25 cellular contexts compared by ENCODE assay signal in the genomic region with DNA sequence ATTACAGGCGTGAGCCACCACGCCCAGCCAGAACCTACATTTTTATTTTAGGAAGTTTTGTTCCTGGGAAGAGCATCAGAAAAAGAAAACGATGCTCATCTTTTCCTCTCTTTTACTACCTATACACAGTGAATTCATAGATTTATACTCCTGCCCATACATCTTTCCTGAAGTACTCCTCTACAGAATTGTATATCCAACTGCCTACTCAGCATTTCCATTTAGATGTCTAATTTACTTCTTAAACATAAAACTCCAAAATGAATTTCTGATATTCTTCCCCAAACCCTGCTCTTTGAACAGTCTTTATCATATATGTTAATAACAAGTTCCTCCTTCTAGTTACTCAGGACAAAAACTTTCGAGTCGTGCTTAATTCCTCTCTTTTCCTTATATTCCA. TPM values are rescaled to one million over a fixed set of nuclear protein-coding genes. Genes with fewer than 3 reads are reported as not detected.
DNase-seq lines count a peak whose midpoint lies in the region; ATAC-seq, FAIRE-seq and TF ChIP-seq lines count a peak whose summit lies in the region.
"Had no signal": no experiment of that assay in that cellular context is flagged by ENCODE, and none has a peak within 500 bp of the region (broad histone marks: within the 10 kb centered on the region; RNA-seq: fewer than 3 reads in every experiment).

No MANE protein-coding gene starts in this region.

- H3K56ac ChIP-seq in IMR-90 (ENCODE audit: extremely low read depth, insufficient read depth, low read length): no peak overlapping the region

- no peaks in the 10 kb centered on the region for H3K4me1 ChIP-seq in HepG2 (ENCODE audit: insufficient read depth, low read length)
- no peaks in the 10 kb centered on the region for H3K4me1 ChIP-seq in right lobe of liver
- no peaks in the 10 kb centered on the region for H3K4me1 ChIP-seq in IMR-90 (ENCODE audit: control insufficient read depth, insufficient read depth, low read length)
- H3K4me1 ChIP-seq: BE2C, BLaER1 had no signal

- intact Hi-C loops in HepG2 (cut with micrococcal nuclease; ENCODE audit: unreplicated experiment): no loop called here
- intact Hi-C loops in right lobe of liver (cut with DNase I): no loop called here
- intact Hi-C loops in IMR-90 (cut with micrococcal nuclease): no loop called here
- intact Hi-C loops in CD14-positive monocyte (cut with micrococcal nuclease): no loop called here

- WGBS in HepG2 (ENCODE audit: low lambda C conversion rate): under 1% methylated on average over 5 of the region's 5 CpGs
- 71% methylated on average over 5 of the region's 5 CpGs for WGBS in right lobe of liver (ENCODE audit: insufficient coverage, low coverage, low lambda C conversion rate, missing lambda C conversion rate)
- 90% methylated on average over 3 of the region's 5 CpGs; no CpG with 5 or more reads in 1 of the 2 experiments for WGBS in IMR-90 (ENCODE audit: extremely low coverage in 2 of 2, insufficient read length in 1 of 2), 2 experiments

- H2AK5ac ChIP-seq in IMR-90 (ENCODE audit: low read depth, low read length): no peak overlapping the region

- no peak overlapping the region for H2BK120ac ChIP-seq in IMR-90 (ENCODE audit: low read depth, low read length)

- H2AFZ ChIP-seq in HepG2 (ENCODE audit: low read length) (no peak overlapping the region), IMR-90 (replicated peaks; ENCODE audit: low read length, poor library complexity) (no peak overlapping the region)

- dilution Hi-C loops in IMR-90 (cut with HindIII; ENCODE audit: low sequenced_read_pairs, unreplicated experiment): no loop called here

- no peak overlapping the region for H3K14ac ChIP-seq in IMR-90 (replicated peaks; ENCODE audit: low read depth, low read length)

- no peaks in the 10 kb centered on the region for H4K20me1 ChIP-seq in HepG2 (ENCODE audit: insufficient read depth, low read length)
- no peaks in the 10 kb centered on the region for H4K20me1 ChIP-seq in IMR-90 (ENCODE audit: insufficient read depth, low read length)
- H4K20me1 ChIP-seq: BLaER1 had no signal

- H3K9me1 ChIP-seq in IMR-90 (ENCODE audit: insufficient read depth, low read length): no peaks in the 10 kb centered on the region

- H4K8ac ChIP-seq in IMR-90 (ENCODE audit: low read depth in 2 of 2, low read length in 2 of 2): no peak overlapping the region

- TF ChIP-seq EP300 in HepG2 (IDR thresholded peaks at IDR 0.05; ENCODE audit: low read depth in 2 of 2, low read length in 2 of 2) (no peak), HepG2 (CRISPR knock-in tag; IDR thresholded peaks at IDR 0.05; ENCODE audit: borderline replicate concordance) (no peak)

- H3K23ac ChIP-seq in IMR-90 (ENCODE audit: low read depth, low read length): no peak overlapping the region

- FAIRE-seq in HepG2 (lab: Jason Lieb, UNC): no peak
- FAIRE-seq: GM12878, GM12892, GM18507 had no signal

- no peak overlapping the region for H3K18ac ChIP-seq in IMR-90 (ENCODE audit: low read depth, low read length)

- H3K9ac ChIP-seq in HepG2 (ENCODE audit: insufficient read depth, low read depth, low read length): no peak overlapping the region
- H3K9ac ChIP-seq in IMR-90 (ENCODE audit: low read depth, low read length): no peak overlapping the region
- H3K9ac ChIP-seq: BLaER1 had no signal

- no peak for TF ChIP-seq RAD21 in HepG2 (CRISPR knock-in tag; IDR thresholded peaks at IDR 0.05)
- no peak for TF ChIP-seq RAD21 in IMR-90 (IDR thresholded peaks at IDR 0.05; ENCODE audit: low read length)

- DNase-seq in HepG2 (ENCODE audit: low spot score): no peak
- DNase-seq in right lobe of liver: no peak
- DNase-seq in IMR-90: no peak
- DNase-seq in effector CD4-positive, alpha-beta T cell: no peak
- no peak for DNase-seq in CD14-positive monocyte (ENCODE audit: low spot score)
- DNase-seq: ACHN; BE2C; C1 segment of cervical spinal cord; CD4-positive, alpha-beta T cell; CD8-positive, alpha-beta T cell; DMS 273 treated with DMSO at 0.1 percent for 48 hours; DMS153; DMS79; DND-41; EL; GDM1 had no signal

- ATAC-seq in HepG2 (no peak), right lobe of liver (no peak), IMR-90 (ENCODE audit: low read depth) (no peak)
- ATAC-seq: CD8-positive, alpha-beta T cell; GM12878 had no signal

- TF ChIP-seq POLR2A in HepG2 (IDR thresholded peaks at IDR 0.05; ENCODE audit: insufficient read depth in 1 of 2, low read depth in 2 of 2, low read length in 2 of 2) (no peak), right lobe of liver (IDR thresholded peaks at IDR 0.05) (no peak), IMR-90 (IDR thresholded peaks at IDR 0.05; ENCODE audit: low read depth, low read length) (no peak)

- no peak overlapping the region for H2BK15ac ChIP-seq in IMR-90 (ENCODE audit: low read depth, low read length)

- H3K9me3 ChIP-seq in HepG2 (ENCODE audit: low read length): no peaks in the 10 kb centered on the region
- H3K9me3 ChIP-seq in right lobe of liver: no peaks in the 10 kb centered on the region
- no peaks in the 10 kb centered on the region for H3K9me3 ChIP-seq in IMR-90 (ENCODE audit: control insufficient read depth, insufficient read depth, low read length)
- H3K9me3 ChIP-seq: BE2C, BLaER1 had no signal

- H3K4me1 Mint-ChIP-seq in CD14-positive monocyte: no peaks in the 10 kb centered on the region

- CTCF ChIA-PET in HepG2 (lab: Yijun Ruan, JAX; ENCODE audit: low intra/inter-chr PET ratio, low total read pairs) (no interaction called here), IMR-90 (lab: Yijun Ruan, JAX) (no interaction called here)

- no peaks in the 10 kb centered on the region; a peak in 1 of 5 replicates for H3K27me3 ChIP-seq in HepG2 (ENCODE audit: control insufficient read depth in 1 of 2, insufficient read depth in 2 of 2, low read length in 2 of 2)
- H3K27me3 ChIP-seq in right lobe of liver: no peaks in the 10 kb centered on the region
- no peaks in the 10 kb centered on the region for H3K27me3 ChIP-seq in IMR-90 (ENCODE audit: control insufficient read depth, insufficient read depth, low read length)
- H3K27me3 ChIP-seq: BE2C, BLaER1 had no signal

- no peaks in the 10 kb centered on the region for H3K9me3 Mint-ChIP-seq in CD14-positive monocyte
- H3K9me3 Mint-ChIP-seq: CD4-positive, alpha-beta T cell; CD8-positive, alpha-beta T cell had no signal

- no peak overlapping the region for H2AK9ac ChIP-seq in IMR-90 (replicated peaks; ENCODE audit: low read depth, low read length, poor library complexity)

- H3K4me3 Mint-ChIP-seq in CD14-positive monocyte: no peak overlapping the region
- H3K4me3 Mint-ChIP-seq: CD4-positive, alpha-beta T cell; CD8-positive, alpha-beta T cell had no signal

- POLR2A ChIA-PET in HepG2 (lab: Yijun Ruan, JAX): no interaction called here
- POLR2A ChIA-PET in IMR-90 (lab: Charles Lee; ENCODE audit: unreplicated experiment): no interaction called here

- no peak overlapping the region for H4K91ac ChIP-seq in IMR-90 (ENCODE audit: insufficient read depth, low read depth, low read length)

- no peak overlapping the region for H3K27ac ChIP-seq in HepG2 (ENCODE audit: extremely low read length, insufficient read depth, low read length)
- H3K27ac ChIP-seq in right lobe of liver: no peak overlapping the region
- H3K27ac ChIP-seq in IMR-90 (ENCODE audit: insufficient read depth, low read length): no peak overlapping the region
- H3K27ac ChIP-seq: 22Rv1, BLaER1 had no signal

- no peak overlapping the region for H3K4me2 ChIP-seq in HepG2 (ENCODE audit: low read depth, low read length)
- H3K4me2 ChIP-seq in IMR-90 (ENCODE audit: low read depth, low read length): no peak overlapping the region
- H3K4me2 ChIP-seq: BLaER1 had no signal

- BruUV-seq in HepG2 (replicated peaks; lab: Mats Ljungman, UMichigan) (no TSS peak), IMR-90 (replicated peaks; lab: Mats Ljungman, UMichigan) (no TSS peak)

- peaks cover 1 to 5% (median 2%) of the 10 kb centered on the region in 3 donors for H3K27me3 Mint-ChIP-seq in CD14-positive monocyte (ENCODE audit: low read depth in 3 of 3)

- no peaks in the 10 kb centered on the region for H3K36me3 Mint-ChIP-seq in CD14-positive monocyte
- H3K36me3 Mint-ChIP-seq: CD8-positive, alpha-beta T cell had no signal

- H3K79me1 ChIP-seq in IMR-90 (ENCODE audit: low read depth in 1 of 2, low read length in 2 of 2): no peaks in the 10 kb centered on the region

- no peak overlapping the region for H3K4me3 ChIP-seq in HepG2 (replicated peaks in 1 of 3; ENCODE audit: insufficient read depth in 1 of 3, low read depth in 2 of 3, low read length in 3 of 3)
- no peak overlapping the region for H3K4me3 ChIP-seq in right lobe of liver
- no peak overlapping the region for H3K4me3 ChIP-seq in IMR-90 (ENCODE audit: insufficient read depth, low read depth, low read length)
- H3K4me3 ChIP-seq: BLaER1, GM12878 had no signal

- H2BK20ac ChIP-seq in IMR-90 (ENCODE audit: low read depth, low read length): no peak overlapping the region

- TF ChIP-seq CTCF in HepG2 (CRISPR knock-in tag; IDR thresholded peaks at IDR 0.05) (no peak), right lobe of liver (IDR thresholded peaks at IDR 0.05) (no peak), IMR-90 (conservative IDR thresholded peaks at IDR 0.05; ENCODE audit: low read depth, low read length) (no peak), CD14-positive monocyte (IDR thresholded peaks at IDR 0.05) (no peak)

- no peak overlapping the region for H2BK5ac ChIP-seq in IMR-90 (ENCODE audit: low read depth, low read length, poor library complexity, severe bottlenecking)

- H3K27ac Mint-ChIP-seq in CD14-positive monocyte: no peak overlapping the region
- H3K27ac Mint-ChIP-seq: CD4-positive, alpha-beta T cell; CD8-positive, alpha-beta T cell had no signal

- in situ Hi-C loops in HepG2 (cut with HindIII; ENCODE audit: extremely low pct_ligation_motif_present, low pct_unique_long_range_greater_than_20kb): no loop called here
- in situ Hi-C loops in IMR-90 (cut with MboI; ENCODE audit: low sequenced_read_pairs): no loop called here

- no peak overlapping the region for H4K5ac ChIP-seq in IMR-90 (ENCODE audit: low read depth, low read length)

- H3K4ac ChIP-seq in IMR-90 (ENCODE audit: low read depth, low read length): no peak overlapping the region

- H3K79me2 ChIP-seq in HepG2 (ENCODE audit: insufficient read depth, low read length): no peaks in the 10 kb centered on the region

- no peaks in the 10 kb centered on the region for H3K36me3 ChIP-seq in HepG2 (replicated peaks in 1 of 2; ENCODE audit: control insufficient read depth in 1 of 2, insufficient read depth in 2 of 2, low read length in 2 of 2)
- H3K36me3 ChIP-seq in right lobe of liver: no peaks in the 10 kb centered on the region
- no peaks in the 10 kb centered on the region for H3K36me3 ChIP-seq in IMR-90 (ENCODE audit: control insufficient read depth, insufficient read depth, low read length)
- H3K36me3 ChIP-seq: BE2C, BLaER1 had no signal

RNA-seq across cellular contexts. Expression of gene RSPO3, which starts 39.8 kb away (rescaled TPM):
- total RNA-seq in HepG2 (2016; rRNA removed; fragmentation: Illumina TruSeq; extraction: Trizol) (not detected in 2 replicates), right lobe of liver (1 to 10 TPM in 4 of 6 experiments, under 1 TPM in 2; 0.75 to 3.6 (median 1.3) TPM), IMR-90 (2012; rRNA removed) (not detected in 2 replicates)
- total RNA-seq in HepG2 (2016; cell fraction: cytosol; rRNA removed; fragmentation: Illumina TruSeq; extraction: Trizol; ENCODE audit: low read depth): not detected in 2 replicates
- total RNA-seq in HepG2 (2016; cell fraction: insoluble cytoplasmic fraction; rRNA removed; fragmentation: Illumina TruSeq; extraction: Trizol): not detected in 2 replicates
- not detected in 2 replicates for total RNA-seq in HepG2 (2016; cell fraction: membrane; rRNA removed; fragmentation: Illumina TruSeq; extraction: Trizol)
- total RNA-seq in HepG2 (2016; cell fraction: nucleus; rRNA removed; fragmentation: Illumina TruSeq; extraction: Trizol): not detected in 2 replicates
- polyA plus RNA-seq in HepG2 (2011; rRNA removed) (not detected in 2 replicates), IMR-90 (2012; rRNA removed) (not detected in 2 replicates), CD14-positive monocyte (not detected)
- not detected in 2 replicates for polyA plus RNA-seq in HepG2 (2011; cell fraction: cytosol; rRNA removed)
- polyA plus RNA-seq in HepG2 (2011; cell fraction: nucleus; rRNA removed): not detected in 2 replicates
- polyA plus RNA-seq in HepG2 (2012): not detected in 2 replicates
- not detected in 2 replicates for polyA plus RNA-seq in HepG2 (2016; cell fraction: cytosol; fragmentation: Illumina TruSeq; extraction: Trizol; ENCODE audit: low read depth)
- not detected in 2 replicates for polyA plus RNA-seq in HepG2 (2016; cell fraction: insoluble cytoplasmic fraction; fragmentation: Illumina TruSeq; extraction: Trizol; ENCODE audit: low read depth)
- polyA plus RNA-seq in HepG2 (2016; cell fraction: membrane; fragmentation: Illumina TruSeq; extraction: Trizol; ENCODE audit: low read depth): not detected in 2 replicates
- not detected in 2 replicates for polyA plus RNA-seq in HepG2 (2016; cell fraction: nucleus; fragmentation: Illumina TruSeq; extraction: Trizol; ENCODE audit: insufficient read depth, low read depth)
- polyA minus RNA-seq in HepG2 (2011; rRNA and poly(A)+ RNA removed; ENCODE audit: low replicate concordance): not detected in 2 replicates
- polyA minus RNA-seq in HepG2 (2011; cell fraction: cytosol; rRNA and poly(A)+ RNA removed): not detected in 2 replicates
- polyA minus RNA-seq in HepG2 (2011; cell fraction: nucleus; rRNA and poly(A)+ RNA removed): not detected in 2 replicates
- polyA plus RNA-seq in IMR-90 (2012; cell fraction: cytosol; rRNA removed): not detected in 2 replicates
- polyA plus RNA-seq in IMR-90 (2012; cell fraction: nucleus; rRNA removed; ENCODE audit: low replicate concordance): not detected in 2 replicates
- total RNA-seq: A172; CD4-positive, alpha-beta T cell; CD8-positive, alpha-beta T cell; Daoy; G401; GM12878 had no signal
- polyA plus RNA-seq: AG04450 had no signal
